Comparison of ENCODE assay signal across 14 cellular contexts in genomic region chr15:91264651-91265351, GRCh38.
DNase-seq lines count a peak whose midpoint lies in the region; ATAC-seq and TF ChIP-seq lines count a peak whose summit lies in the region.
"Had no signal": no experiment of that assay in that cellular context is flagged by ENCODE, and none has a peak within 500 bp of the region (broad histone marks: within the 10 kb centered on the region; RNA-seq: fewer than 3 reads in every experiment).

No MANE protein-coding gene starts in this region.

- DNase-seq in GF-D8 (lab: John Stamatoyannopoulos, UW): peak; percentile 80
- peak; percentile 70 for DNase-seq in SIG-M5 (lab: John Stamatoyannopoulos, UW)
- peak in 1 of 2 donors; percentile 11 for DNase-seq in heart right ventricle
- DNase-seq in gastrocnemius medialis: no peak
- no peak for DNase-seq in activated gamma-delta T cell treated with Interleukin-2 at 50 U/mL for 16 hours
- DNase-seq in GM13976 (ENCODE audit: low spot score): no peak
- DNase-seq: activated CD4-positive, alpha-beta T cell treated with anti-CD3 and anti-CD28 coated beads, Interleukin-2, amount 10 ng/mL, durations not matched to agents 7 days and 5 days; DMS153; NCI-H187 treated with DMSO at 0.1 percent for 48 hours; NCI-H524; stimulated activated naive CD8-positive, alpha-beta T cell treated with anti-CD3 and anti-CD28 coated beads, Interleukin-15, amount 100 ng/mL, for 72 hours; T-helper 2 cell had no signal

- no peaks in the 10 kb centered on the region for H3K9me3 ChIP-seq in heart right ventricle
- H3K9me3 ChIP-seq in gastrocnemius medialis: no peaks in the 10 kb centered on the region

- in situ Hi-C loops in gastrocnemius medialis (cut with MboI; ENCODE audit: low sequenced_read_pairs in 4 of 4) (loop anchor here in 3 of 4 donors (10.0 to 25.0 kb wide), 2 partner anchors 302 to 310 kb away; partner anchors contain the start of gene RCCD1 (in 3 of the 3)), GM13976 (cut with MboI; ENCODE audit: low sequenced_read_pairs, unreplicated experiment) (no loop called here)

- H3K4me1 ChIP-seq in heart right ventricle (peaks cover 3 to 39% (median 23%) of the 10 kb centered on the region in 9 donors), gastrocnemius medialis (peaks cover 9 to 16% of the 10 kb centered on the region in 2 donors)

- intact Hi-C loops in heart right ventricle (cut with DNase I) (loop anchor here in 3 of 10 donors (2.0 to 10.0 kb wide), 4 partner anchors 208 to 310 kb away; partner anchors contain the start of gene RCCD1 (in 1 of the 3)), gastrocnemius medialis (cut with DNase I; ENCODE audit: low total_unique reads) (loop anchor here (1.0 to 2.0 kb wide), 4 partner anchors 48 to 310 kb away; no protein-coding TSS in a partner anchor)

- no peak for TF ChIP-seq POLR2A in gastrocnemius medialis (IDR thresholded peaks at IDR 0.05)

- WGBS in heart right ventricle, 2 donors: 67 to 75% methylated on average over 11 of the region's 11 CpGs

- H3K27me3 ChIP-seq in heart right ventricle (no peaks in the 10 kb centered on the region), gastrocnemius medialis (no peaks in the 10 kb centered on the region)

- ATAC-seq in heart right ventricle (peak in 3 of 8 donors; percentile 31 to 47 (median 45)), gastrocnemius medialis (no peak), GM21447 (IDR thresholded peaks at IDR 0.05; ENCODE audit: unreplicated experiment) (no peak), HG02852 (IDR thresholded peaks at IDR 0.05; ENCODE audit: unreplicated experiment) (no peak)
- ATAC-seq: stimulated activated naive CD8-positive, alpha-beta T cell treated with anti-CD3 and anti-CD28 coated beads, Interleukin-15, amount 100 ng/mL, for 72 hours had no signal

- H3K27ac ChIP-seq in heart right ventricle (peak overlapping the region in 9 of 10 donors; percentile 42 to 79 (median 62)), gastrocnemius medialis (peak overlapping the region; percentile 72 to 80 (median 76))

- no peak for TF ChIP-seq CTCF in heart right ventricle (IDR thresholded peaks at IDR 0.05)
- no peak for TF ChIP-seq CTCF in gastrocnemius medialis (IDR thresholded peaks at IDR 0.05 in 4 of 5, conservative IDR thresholded peaks at IDR 0.05 in 1 of 5)
- no peak for TF ChIP-seq CTCF in GM13976 (IDR thresholded peaks at IDR 0.05; ENCODE audit: borderline replicate concordance, control extremely low read depth, extremely low read depth, insufficient read depth, missing control alignments)

- H3K4me3 ChIP-seq in heart right ventricle (peak overlapping the region in 5 of 10 donors; percentile 14 to 41 (median 33)), gastrocnemius medialis (peak overlapping the region in 1 of 4 donors; percentile 34)

- H3K36me3 ChIP-seq in heart right ventricle (no peaks in the 10 kb centered on the region), gastrocnemius medialis (no peaks in the 10 kb centered on the region)

Comparison
In these comparisons a context has a peak if more than half of its experiments do, and no peak if none do; other contexts are left out.
1. DNase-seq: peak in GF-D8 (single experiment) and SIG-M5 (single experiment); none in gastrocnemius medialis (0 of 2), activated gamma-delta T cell treated with Interleukin-2 at 50 U/mL for 16 hours (single experiment) and GM13976 (single experiment).